13 cellular contexts compared by ENCODE assay signal in the genomic region with DNA sequence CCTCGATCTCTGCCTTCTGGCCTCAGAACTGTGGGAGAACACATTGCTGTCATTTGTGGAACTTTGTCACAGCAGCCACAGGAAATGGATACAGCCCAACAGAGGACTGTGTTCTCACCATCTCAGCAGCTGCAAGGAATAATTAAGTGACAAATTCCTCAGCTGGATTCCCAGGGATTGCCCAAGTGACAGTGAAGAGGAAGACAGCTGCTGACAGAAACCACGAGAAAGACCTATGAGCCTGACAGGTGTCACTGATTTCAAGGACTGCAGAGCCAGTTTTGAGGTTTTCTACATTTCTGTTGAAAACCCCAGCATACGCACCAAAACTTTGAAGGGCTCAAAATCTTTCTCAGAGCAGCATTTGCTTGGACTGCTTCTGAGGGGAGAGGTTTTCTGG.
"Had no signal": no experiment of that assay in that cellular context is flagged by ENCODE, and none has a peak within 500 bp of the region (broad histone marks: within the 10 kb centered on the region; RNA-seq: fewer than 3 reads in every experiment).

No MANE protein-coding gene starts in this region.

- H3K27me3 ChIP-seq: cardiac muscle cell, esophagus muscularis mucosa, right atrium auricular region, tibial nerve had no signal

- H3K4me3 ChIP-seq: cardiac muscle cell, esophagus muscularis mucosa, lung, right atrium auricular region, skin epidermis, tibial nerve had no signal

- H3K4me1 ChIP-seq: esophagus muscularis mucosa, right atrium auricular region, tibial nerve had no signal

- FAIRE-seq: endothelial cell of umbilical vein, keratinocyte had no signal

- H3K27ac ChIP-seq: cardiac muscle cell, esophagus muscularis mucosa, right atrium auricular region, skin epidermis, tibial nerve had no signal

- H3K36me3 ChIP-seq: cardiac muscle cell, esophagus muscularis mucosa, right atrium auricular region, tibial nerve had no signal

- DNase-seq: activated CD4-positive, alpha-beta T cell treated with anti-CD3 and anti-CD28 coated beads, Interleukin-2, amount 50 U/mL, for 4 hours; effector CD8-positive, alpha-beta T cell; hippocampal formation; T-helper 2 cell had no signal

- ATAC-seq: left lobe of liver had no signal

- H3K9me3 ChIP-seq: right atrium auricular region had no signal
